In genomic region chr5:179559280-179560252, GRCh38 we compare ENCODE assay signal across 1 cellular context.
TF ChIP-seq lines count a peak whose summit lies in the region.

No MANE protein-coding gene starts in this region.

TF ChIP-seq in HCT116, 20 proteins besides CTCF, POLR2A, EP300 and RAD21 (continued from another document):
- no peak for TF ChIP-seq REST (IDR thresholded peaks at IDR 0.05; ENCODE audit: low read depth)
- TF ChIP-seq ZBTB33 (IDR thresholded peaks at IDR 0.05; ENCODE audit: extremely low read depth, insufficient replicate concordance, low read length), result peak; percentile 25
